12 cellular contexts compared by ENCODE assay signal in genomic region chr11:35157814-35158213, GRCh38. TPM values are rescaled to one million over a fixed set of nuclear protein-coding genes. Genes with fewer than 3 reads are reported as not detected.
DNase-seq lines count a peak whose midpoint lies in the region; ATAC-seq and TF ChIP-seq lines count a peak whose summit lies in the region.
"Had no signal": no experiment of that assay in that cellular context is flagged by ENCODE, and none has a peak within 500 bp of the region (broad histone marks: within the 10 kb centered on the region; RNA-seq: fewer than 3 reads in every experiment).

No MANE protein-coding gene starts in this region.

- 0 out of 2 replicates have a peak overlapping the region, but pooled peaks have one; percentile 5 for H3K4me3 ChIP-seq in OCI-LY3 (ENCODE audit: low read length)
- no peak overlapping the region for H3K4me3 ChIP-seq in brain microvascular endothelial cell (ENCODE audit: low read depth, low read length)

- in situ Hi-C loops in brain microvascular endothelial cell (cut with HindIII; ENCODE audit: low pct_ligation_motif_present, low sequenced_read_pairs) = no loop called here

- peaks cover 2% of the 10 kb centered on the region for H3K9me3 Mint-ChIP-seq in CD4-positive, alpha-beta T cell
- H3K9me3 Mint-ChIP-seq in effector memory CD8-positive, alpha-beta T cell = no peaks in the 10 kb centered on the region
- H3K9me3 Mint-ChIP-seq: nephron progenitor cell had no signal

- no peak overlapping the region for H3K9ac ChIP-seq in OCI-LY3 (ENCODE audit: low read length)

- H3K4me1 ChIP-seq in OCI-LY3 (ENCODE audit: low read length) = peaks cover 98% of the 10 kb centered on the region

- H3K36me3 ChIP-seq in OCI-LY3 (replicated peaks; ENCODE audit: low read depth, low read length) (peaks cover 85% of the 10 kb centered on the region), brain microvascular endothelial cell (replicated peaks) (no peaks in the 10 kb centered on the region)

- POLR2A ChIA-PET in CD4-positive, alpha-beta T cell (lab: Charles Lee) = interaction anchor here (0.9 to 18.0 kb wide), 5 partner anchors 7 to 1107 kb away, joined by 3 to 355 read pairs (median 73); partner anchors contain the start of gene CD44

- no peak for TF ChIP-seq CTCF in CD4-positive, alpha-beta T cell (IDR thresholded peaks at IDR 0.05)
- TF ChIP-seq CTCF in OCI-LY3 (IDR thresholded peaks at IDR 0.05; ENCODE audit: low read depth, low read length) = no peak
- no peak for TF ChIP-seq CTCF in brain microvascular endothelial cell (IDR thresholded peaks at IDR 0.05; ENCODE audit: low read depth, low read length, missing control alignments)

- DNase-seq in CD4-positive, alpha-beta T cell = no peak
- DNase-seq in effector memory CD8-positive, alpha-beta T cell = no peak
- no peak for DNase-seq in sciatic nerve (ENCODE audit: low spot score)
- DNase-seq in cerebellar cortex (ENCODE audit: low spot score) = no peak
- DNase-seq in activated effector memory CD4-positive, alpha-beta T cell treated with Interleukin-2 at 50 U/mL for 16 hours = no peak
- no peak for DNase-seq in brain microvascular endothelial cell
- no peak for DNase-seq in NCI-H146 (lab: John Stamatoyannopoulos, UW)
- DNase-seq: DMS79 treated with DMSO at 0.1 percent for 48 hours; KG1; nephron progenitor cell; stimulated activated CD4-positive, alpha-beta T cell treated with anti-CD3 and anti-CD28 coated beads, Interleukin-4, amount 100 ng/mL, for 24 hours had no signal

- H3K4me3 Mint-ChIP-seq in CD4-positive, alpha-beta T cell = peak overlapping the region; percentile 43
- H3K4me3 Mint-ChIP-seq in effector memory CD8-positive, alpha-beta T cell = peak overlapping the region; percentile 77 to 79
- H3K4me3 Mint-ChIP-seq: nephron progenitor cell had no signal

- peaks cover 99% of the 10 kb centered on the region for H3K4me1 Mint-ChIP-seq in CD4-positive, alpha-beta T cell (ENCODE audit: low read depth)
- peaks cover 78 to 89% of the 10 kb centered on the region in 2 donors for H3K4me1 Mint-ChIP-seq in effector memory CD8-positive, alpha-beta T cell (ENCODE audit: low read depth in 2 of 2)

- H3K27me3 ChIP-seq in CD4-positive, alpha-beta T cell (ENCODE audit: control insufficient read depth, insufficient read depth, low read length) = no peaks in the 10 kb centered on the region
- no peaks in the 10 kb centered on the region for H3K27me3 ChIP-seq in OCI-LY3 (ENCODE audit: low read depth, low read length)
- no peaks in the 10 kb centered on the region for H3K27me3 ChIP-seq in brain microvascular endothelial cell (replicated peaks)

- no peak for ATAC-seq in CD4-positive, alpha-beta T cell (ENCODE audit: poor library complexity)
- no peak for ATAC-seq in effector memory CD8-positive, alpha-beta T cell (replicated peaks)
- peak; percentile 26 for ATAC-seq in sciatic nerve

- peak overlapping the region; percentile 47 for H3K27ac ChIP-seq in CD4-positive, alpha-beta T cell (ENCODE audit: low read depth, low read length)
- H3K27ac ChIP-seq in OCI-LY3 (ENCODE audit: low read length) (peak overlapping the region; percentile 17), brain microvascular endothelial cell (no peak overlapping the region)

- peaks cover 100% of the 10 kb centered on the region for H4K20me1 ChIP-seq in OCI-LY3 (ENCODE audit: insufficient read depth, low read length)

- H3K4me2 ChIP-seq in OCI-LY3 (ENCODE audit: low read length) = peak overlapping the region; percentile 16; the same call in 1 of the 2 replicates

- peak overlapping the region; percentile 96 for H3K27ac Mint-ChIP-seq in CD4-positive, alpha-beta T cell
- H3K27ac Mint-ChIP-seq in effector memory CD8-positive, alpha-beta T cell = peak overlapping the region; percentile 99 to 100
- H3K27ac Mint-ChIP-seq: nephron progenitor cell had no signal

- H3K36me3 Mint-ChIP-seq in CD4-positive, alpha-beta T cell (ENCODE audit: low read depth) = peaks cover 99% of the 10 kb centered on the region
- peaks cover 94% of the 10 kb centered on the region for H3K36me3 Mint-ChIP-seq in effector memory CD8-positive, alpha-beta T cell (ENCODE audit: insufficient read depth)

- intact Hi-C loops in CD4-positive, alpha-beta T cell (cut with DNase I, micrococcal nuclease) = no loop called here
- intact Hi-C loops in sciatic nerve (cut with DNase I) = no loop called here

- no peaks in the 10 kb centered on the region for H3K9me3 ChIP-seq in CD4-positive, alpha-beta T cell (ENCODE audit: control insufficient read depth, low read length)
- no peaks in the 10 kb centered on the region for H3K9me3 ChIP-seq in OCI-LY3 (ENCODE audit: insufficient read depth, low read length)

- CTCF ChIA-PET in CD4-positive, alpha-beta T cell (lab: Charles Lee) = no interaction called here

- H2AFZ ChIP-seq in OCI-LY3 (ENCODE audit: low read depth, low read length) = no peak overlapping the region

- H3K79me2 ChIP-seq in OCI-LY3 (ENCODE audit: low read length) = peaks cover 100% of the 10 kb centered on the region

- no peaks in the 10 kb centered on the region for H3K27me3 Mint-ChIP-seq in CD4-positive, alpha-beta T cell
- no peaks in the 10 kb centered on the region for H3K27me3 Mint-ChIP-seq in effector memory CD8-positive, alpha-beta T cell

RNA-seq across cellular contexts. Expression of gene CD44, which starts 18.8 kb away (rescaled TPM):
- total RNA-seq in CD4-positive, alpha-beta T cell = 1,000 to 10,000 TPM; 1,283 to 1,330 TPM
- total RNA-seq in sciatic nerve = 188 TPM
